ENCODE assay signal across 12 cellular contexts in the genomic region with DNA sequence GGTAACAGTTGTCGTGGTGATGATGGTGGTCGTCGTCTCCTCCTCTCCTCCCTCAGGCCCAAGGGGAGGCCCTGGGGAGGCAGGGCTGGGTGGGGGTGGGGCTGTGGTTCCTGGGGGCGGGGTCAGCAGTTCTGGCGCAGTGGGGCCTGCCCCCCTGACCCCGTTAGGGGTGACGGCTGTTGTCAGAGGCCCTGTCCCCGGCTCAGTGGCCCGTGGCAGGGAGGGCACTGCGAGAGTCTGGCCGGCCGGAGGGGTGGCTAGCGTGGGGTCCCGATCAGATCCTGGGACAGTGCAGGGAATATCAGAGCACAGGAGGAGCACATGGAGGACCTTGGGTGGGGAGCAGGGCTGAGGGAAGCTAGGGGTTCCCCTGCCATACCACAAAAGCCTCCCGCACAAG. TPM values are rescaled to one million over a fixed set of nuclear protein-coding genes. Genes with fewer than 3 reads are reported as not detected.
A peak's percentile ranks its signal among the peaks of the same experiment; 100 is the strongest.
DNase-seq lines count a peak whose midpoint lies in the region; TF ChIP-seq lines count a peak whose summit lies in the region.
"Had no signal": no experiment of that assay in that cellular context is flagged by ENCODE, and none has a peak within 500 bp of the region (broad histone marks: within the 10 kb centered on the region; RNA-seq: fewer than 3 reads in every experiment).

No MANE protein-coding gene starts in this region.

- peaks cover 0 to 5% (median 3%) of the 10 kb centered on the region in 4 donors for H3K4me1 Mint-ChIP-seq in CD4-positive, alpha-beta memory T cell

- H3K9ac ChIP-seq in Karpas-422 (ENCODE audit: low read length) (no peak overlapping the region), neural cell (ENCODE audit: low read length) (peak overlapping the region; percentile 98)

- no peak overlapping the region for H3K4me3 Mint-ChIP-seq in CD4-positive, alpha-beta memory T cell
- H3K4me3 Mint-ChIP-seq: CD8-positive, alpha-beta T cell had no signal

- in situ Hi-C loops in brain microvascular endothelial cell (cut with HindIII; ENCODE audit: low pct_ligation_motif_present, low sequenced_read_pairs) = no loop called here

- POLR2A ChIA-PET in CD4-positive, alpha-beta memory T cell (lab: Charles Lee; ENCODE audit: partially characterized antibody) = no interaction called here

- no peak overlapping the region for H3K27ac Mint-ChIP-seq in CD4-positive, alpha-beta memory T cell
- H3K27ac Mint-ChIP-seq: CD8-positive, alpha-beta T cell; GM23338 had no signal

- no peaks in the 10 kb centered on the region for H3K36me3 ChIP-seq in Karpas-422 (ENCODE audit: insufficient read depth, low read length)
- no peaks in the 10 kb centered on the region for H3K36me3 ChIP-seq in neural cell (ENCODE audit: insufficient read depth, low read length)
- H3K36me3 ChIP-seq in brain microvascular endothelial cell (replicated peaks) = no peaks in the 10 kb centered on the region
- H3K36me3 ChIP-seq in CD4-positive, alpha-beta memory T cell (ENCODE audit: insufficient read depth, low read length) = no peaks in the 10 kb centered on the region

- H3K27me3 ChIP-seq in Karpas-422 (ENCODE audit: low read length) = no peaks in the 10 kb centered on the region
- H3K27me3 ChIP-seq in dorsolateral prefrontal cortex = no peaks in the 10 kb centered on the region
- no peaks in the 10 kb centered on the region for H3K27me3 ChIP-seq in neural cell (ENCODE audit: insufficient read depth, low read depth, low read length)
- peaks cover 3% of the 10 kb centered on the region for H3K27me3 ChIP-seq in brain microvascular endothelial cell (replicated peaks)
- peaks cover 10% of the 10 kb centered on the region for H3K27me3 ChIP-seq in CD4-positive, alpha-beta memory T cell (ENCODE audit: insufficient read depth, low read length)

- peaks cover 16 to 24% of the 10 kb centered on the region in 2 donors for H3K27me3 Mint-ChIP-seq in CD4-positive, alpha-beta memory T cell

- peaks cover 0 to 3% (median 0%) of the 10 kb centered on the region in 8 donors for H3K9me3 Mint-ChIP-seq in CD4-positive, alpha-beta memory T cell
- H3K9me3 Mint-ChIP-seq: CD8-positive, alpha-beta T cell; GM23338 had no signal

- H3K4me2 ChIP-seq in Karpas-422 (ENCODE audit: low read depth, low read length, poor library complexity, severe bottlenecking) (no peak overlapping the region), neural cell (ENCODE audit: low read length) (no peak overlapping the region)
- H3K4me2 ChIP-seq: GM23338 had no signal

- no peaks in the 10 kb centered on the region for H3K9me3 ChIP-seq in Karpas-422 (ENCODE audit: low read length)
- H3K9me3 ChIP-seq in neural cell (ENCODE audit: low read length) = no peaks in the 10 kb centered on the region
- no peaks in the 10 kb centered on the region for H3K9me3 ChIP-seq in CD4-positive, alpha-beta memory T cell (ENCODE audit: control insufficient read depth in 1 of 2, low read length in 2 of 2)
- H3K9me3 ChIP-seq: Caco-2 had no signal

- H3K79me2 ChIP-seq in Karpas-422 (ENCODE audit: low read length) = no peaks in the 10 kb centered on the region
- peaks cover 19% of the 10 kb centered on the region for H3K79me2 ChIP-seq in neural cell (replicated peaks; ENCODE audit: insufficient read depth, low read length)

- no peak for TF ChIP-seq EP300 in neural cell (conservative IDR thresholded peaks at IDR 0.05; ENCODE audit: poor library complexity, severe bottlenecking)

- H4K20me1 ChIP-seq in Karpas-422 (ENCODE audit: insufficient read depth, low read depth, low read length) (no peaks in the 10 kb centered on the region), neural cell (ENCODE audit: insufficient read depth) (no peaks in the 10 kb centered on the region)

- TF ChIP-seq RAD21 in neural cell (conservative IDR thresholded peaks at IDR 0.05) = no peak

- no peaks in the 10 kb centered on the region for H3K9me2 ChIP-seq in Karpas-422 (replicated peaks; ENCODE audit: insufficient read depth, low read length)
- H3K9me2 ChIP-seq in neural cell (ENCODE audit: insufficient read depth, low read length) = no peaks in the 10 kb centered on the region

- peak; percentile 31 for DNase-seq in Karpas-422
- DNase-seq in dorsolateral prefrontal cortex = no peak
- no peak for DNase-seq in activated CD4-positive, alpha-beta T cell treated with anti-CD3 and anti-CD28 coated beads for 48 hours
- DNase-seq in brain microvascular endothelial cell = no peak
- DNase-seq in CD4-positive, alpha-beta memory T cell = no peak
- DNase-seq: Caco-2; CD8-positive, alpha-beta T cell; DMS153; DND-41; HCEC 1CT had no signal

- TF ChIP-seq CTCF in dorsolateral prefrontal cortex (IDR thresholded peaks at IDR 0.05 in 54 of 56, conservative IDR thresholded peaks at IDR 0.05 in 2 of 56; ENCODE audit: low read depth in 1 of 56, partially characterized antibody in 56 of 56) = no peak
- TF ChIP-seq CTCF in neural cell (IDR thresholded peaks at IDR 0.05; ENCODE audit: poor library complexity, severe bottlenecking) = no peak
- no peak for TF ChIP-seq CTCF in brain microvascular endothelial cell (IDR thresholded peaks at IDR 0.05; ENCODE audit: low read depth, low read length, missing control alignments)

- H3K4me1 ChIP-seq in Karpas-422 (ENCODE audit: low read length) = peaks cover 15% of the 10 kb centered on the region
- H3K4me1 ChIP-seq in CD4-positive, alpha-beta memory T cell (ENCODE audit: insufficient read depth, low read length) = peaks cover 15% of the 10 kb centered on the region

- intact Hi-C loops in dorsolateral prefrontal cortex (cut with DNase I) = no loop called here
- intact Hi-C loops in CD4-positive, alpha-beta memory T cell (cut with micrococcal nuclease) = no loop called here

- no peak overlapping the region for H3K27ac ChIP-seq in Karpas-422 (ENCODE audit: low read length)
- H3K27ac ChIP-seq in dorsolateral prefrontal cortex = peak overlapping the region in 11 of 59 donors; percentile 9 to 97 (median 93)
- H3K27ac ChIP-seq in neural cell (ENCODE audit: low read length) = no peak overlapping the region
- H3K27ac ChIP-seq in brain microvascular endothelial cell = no peak overlapping the region
- no peak overlapping the region for H3K27ac ChIP-seq in CD4-positive, alpha-beta memory T cell (ENCODE audit: low read depth, low read length)

- H3K36me3 Mint-ChIP-seq in CD4-positive, alpha-beta memory T cell = no peaks in the 10 kb centered on the region
- H3K36me3 Mint-ChIP-seq: CD8-positive, alpha-beta T cell had no signal

- CTCF ChIA-PET in CD4-positive, alpha-beta memory T cell (lab: Charles Lee; ENCODE audit: partially characterized antibody) = no interaction called here

- H2AFZ ChIP-seq in Karpas-422 (ENCODE audit: low read length) (no peak overlapping the region), neural cell (ENCODE audit: low read depth, low read length) (no peak overlapping the region)
- H2AFZ ChIP-seq: GM23338 had no signal

- no peaks in the 10 kb centered on the region for H3F3A ChIP-seq in neural cell (ENCODE audit: insufficient read depth, low read length, poor library complexity, severe bottlenecking)

- no peak overlapping the region for H3K4me3 ChIP-seq in Karpas-422 (ENCODE audit: low read length)
- H3K4me3 ChIP-seq in dorsolateral prefrontal cortex = peak overlapping the region in 48 of 59 donors; percentile 3 to 85 (median 72)
- H3K4me3 ChIP-seq in neural cell (ENCODE audit: low read length) = peak overlapping the region; percentile 75
- H3K4me3 ChIP-seq in brain microvascular endothelial cell (ENCODE audit: low read depth, low read length) = no peak overlapping the region
- no peak overlapping the region for H3K4me3 ChIP-seq in CD4-positive, alpha-beta memory T cell (ENCODE audit: low read length in 2 of 2)
- H3K4me3 ChIP-seq: GM23338 had no signal

RNA-seq across cellular contexts. Expression of a gene that starts 2.5 kb away (rescaled TPM):
- total RNA-seq in Karpas-422 (2014; rRNA removed; shearing (Covaris generic); ENCODE audit: low replicate concordance) = 0.04 TPM in 1 of 2 replicates, not detected in the other
- 100 to 1,000 TPM in 106 of 120 experiments, 10 to 100 TPM in 14; 57.0 to 207 (median 139) TPM for total RNA-seq in dorsolateral prefrontal cortex
- polyA plus RNA-seq in neural cell = 48.8 and 52.7 TPM in 2 replicates
- polyA minus RNA-seq in neural cell = 68.6 and 76.7 TPM in 2 replicates
- under 1 TPM in 1 of 2 experiments, not detected in 1; 0.70 TPM for total RNA-seq in CD4-positive, alpha-beta memory T cell
- polyA plus RNA-seq in CD4-positive, alpha-beta memory T cell = not detected
- total RNA-seq: CD8-positive, alpha-beta T cell had no signal

RNA-seq across cellular contexts. Expression of a gene that starts 3.4 kb away (rescaled TPM):
- total RNA-seq in Karpas-422 (2014; rRNA removed; shearing (Covaris generic); ENCODE audit: low replicate concordance) = 0.19 and 2.2 TPM in 2 replicates
- total RNA-seq in dorsolateral prefrontal cortex = 100 to 1,000 TPM in 28 of 120 experiments, 10 to 100 TPM in 92; 60.7 to 127 (median 92.5) TPM
- 38.9 and 48.2 TPM in 2 replicates for polyA plus RNA-seq in neural cell
- 23.2 and 30.2 TPM in 2 replicates for polyA minus RNA-seq in neural cell
- not detected for total RNA-seq in CD4-positive, alpha-beta memory T cell
- not detected for polyA plus RNA-seq in CD4-positive, alpha-beta memory T cell
- total RNA-seq: CD8-positive, alpha-beta T cell had no signal

RNA-seq across cellular contexts. Expression of a gene that starts 29.2 kb away (rescaled TPM):
- total RNA-seq in Karpas-422 (2014; rRNA removed; shearing (Covaris generic); ENCODE audit: low replicate concordance) = 14.2 and 52.9 TPM in 2 replicates
- total RNA-seq in dorsolateral prefrontal cortex = 10 to 100 TPM; 38.6 to 87.0 (median 61.2) TPM
- polyA plus RNA-seq in neural cell = 55.0 and 70.7 TPM in 2 replicates
- polyA minus RNA-seq in neural cell = 27.5 and 34.4 TPM in 2 replicates
- total RNA-seq in CD4-positive, alpha-beta memory T cell = 10 to 100 TPM; 85.7 to 87.3 TPM
- polyA plus RNA-seq in CD4-positive, alpha-beta memory T cell = 10 to 100 TPM in 1 of 2 donors, 1 to 10 TPM in 1; 6.0 to 16.3 TPM

RNA-seq across cellular contexts. Expression of a gene that starts 33.8 kb away (rescaled TPM):
- total RNA-seq in Karpas-422 (2014; rRNA removed; shearing (Covaris generic); ENCODE audit: low replicate concordance) = 48.1 and 57.4 TPM in 2 replicates
- 100 to 1,000 TPM in 36 of 120 experiments, 10 to 100 TPM in 84; 63.9 to 118 (median 94.7) TPM for total RNA-seq in dorsolateral prefrontal cortex
- polyA plus RNA-seq in neural cell = 92.6 and 95.6 TPM in 2 replicates
- 63.4 and 72.3 TPM in 2 replicates for polyA minus RNA-seq in neural cell
- 10 to 100 TPM; 76.2 to 79.8 TPM for total RNA-seq in CD4-positive, alpha-beta memory T cell
- polyA plus RNA-seq in CD4-positive, alpha-beta memory T cell = 100 to 1,000 TPM in 1 of 2 donors, 10 to 100 TPM in 1; 87.2 to 123 TPM

Comparison
In these comparisons a context has a peak if more than half of its experiments do, and no peak if none do; other contexts are left out.
1. H3K4me3 ChIP-seq: peak in dorsolateral prefrontal cortex (48 of 59) and neural cell (single experiment); none in Karpas-422 (single experiment), brain microvascular endothelial cell (single experiment) and CD4-positive, alpha-beta memory T cell (0 of 2).
2. RNA of a gene that starts 2.5 kb away (total RNA-seq): 57.0 to 207 TPM in dorsolateral prefrontal cortex; 0.70 TPM in CD4-positive, alpha-beta memory T cell and 0.04 TPM in Karpas-422; every median in the first group is over 10 times any median in the second.
3. RNA of a gene that starts 3.4 kb away (total RNA-seq): 60.7 to 127 TPM in dorsolateral prefrontal cortex; 0.19 to 2.2 TPM in Karpas-422 and not detected in CD4-positive, alpha-beta memory T cell; every median in the first group is over 10 times any median in the second.